In the genomic region with DNA sequence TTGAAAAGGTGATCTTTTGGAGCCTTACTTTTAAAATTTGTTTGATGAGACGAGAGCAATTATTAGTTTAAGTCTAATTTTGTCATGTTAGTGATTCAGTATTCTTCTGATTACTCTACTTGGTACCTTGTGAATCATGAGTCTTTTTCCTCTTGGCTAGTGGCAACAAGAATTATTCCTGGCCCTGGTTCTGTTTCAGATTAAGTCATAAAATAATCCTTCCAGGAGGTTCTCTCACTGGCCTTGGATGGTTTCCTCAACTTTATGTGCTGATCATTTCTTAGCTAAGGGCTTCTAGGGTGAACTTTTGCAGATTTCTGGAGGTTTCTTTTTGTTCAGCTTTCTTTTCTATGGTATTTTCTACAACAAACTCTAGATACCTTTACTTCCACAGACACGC, we compare ENCODE assay signal across 25 cellular contexts.
"Had no signal": no experiment of that assay in that cellular context is flagged by ENCODE, and none has a peak within 500 bp of the region (broad histone marks: within the 10 kb centered on the region; RNA-seq: fewer than 3 reads in every experiment).

No MANE protein-coding gene starts in this region.

- DNase-seq: dermis blood vessel endothelial cell; effector memory CD4-positive, alpha-beta T cell; foreskin melanocyte; glutamatergic neuron; heart right ventricle; hippocampal formation; left cardiac atrium; left lung; mucosa of descending colon; naive B cell; pancreas; stimulated activated CD4-positive, alpha-beta T cell treated with anti-CD3 and anti-CD28 coated beads, Interleukin-12 subunit alpha, Interleukin-12 subunit beta, amount 100 ng/mL, for 4 hours; stimulated activated CD4-positive, alpha-beta T cell treated with anti-CD3 and anti-CD28 coated beads, Interleukin-1b, Interleukin-23, amount 100 ng/mL, for 48 hours; stimulated activated CD4-positive, alpha-beta T cell treated with anti-CD3 and anti-CD28 coated beads, Interleukin-4, amount 100 ng/mL, for 1 hour; stimulated activated CD8-positive, alpha-beta memory T cell treated with anti-CD3 and anti-CD28 coated beads, Interleukin-4, amount 100 ng/mL, for 48 hours; stimulated activated naive CD4-positive, alpha-beta T cell treated with Interleukin-2 at 50 U/mL for 16 hours; stomach; upper lobe of left lung; uterus had no signal

- H3K4me1 ChIP-seq: esophagus muscularis mucosa, heart right ventricle, left lung, stomach, tibial nerve, upper lobe of left lung, uterus had no signal

- H3K4me2 ChIP-seq: smooth muscle cell had no signal

- H3K27ac ChIP-seq: coronary artery, esophagus muscularis mucosa, heart right ventricle, left lung, neutrophil, pancreas, stomach, thoracic aorta, tibial nerve, upper lobe of left lung, uterus had no signal

- H3K27me3 ChIP-seq: esophagus muscularis mucosa, heart right ventricle, left lung, neutrophil, pancreas, stomach, tibial nerve, upper lobe of left lung, uterus had no signal

- H3K4me3 ChIP-seq: coronary artery, esophagus muscularis mucosa, heart right ventricle, left lung, mucosa of descending colon, pancreas, smooth muscle cell, stomach, thoracic aorta, tibial nerve, upper lobe of left lung, uterus had no signal

- H3K9me3 ChIP-seq: esophagus muscularis mucosa, mucosa of descending colon, neutrophil, pancreas, thoracic aorta, tibial nerve, upper lobe of left lung, uterus had no signal

- H3K36me3 ChIP-seq: esophagus muscularis mucosa, heart right ventricle, left lung, neutrophil, pancreas, stomach, thoracic aorta, tibial nerve, upper lobe of left lung, uterus had no signal
